ENCODE assay signal across 8 cellular contexts in the genomic region with DNA sequence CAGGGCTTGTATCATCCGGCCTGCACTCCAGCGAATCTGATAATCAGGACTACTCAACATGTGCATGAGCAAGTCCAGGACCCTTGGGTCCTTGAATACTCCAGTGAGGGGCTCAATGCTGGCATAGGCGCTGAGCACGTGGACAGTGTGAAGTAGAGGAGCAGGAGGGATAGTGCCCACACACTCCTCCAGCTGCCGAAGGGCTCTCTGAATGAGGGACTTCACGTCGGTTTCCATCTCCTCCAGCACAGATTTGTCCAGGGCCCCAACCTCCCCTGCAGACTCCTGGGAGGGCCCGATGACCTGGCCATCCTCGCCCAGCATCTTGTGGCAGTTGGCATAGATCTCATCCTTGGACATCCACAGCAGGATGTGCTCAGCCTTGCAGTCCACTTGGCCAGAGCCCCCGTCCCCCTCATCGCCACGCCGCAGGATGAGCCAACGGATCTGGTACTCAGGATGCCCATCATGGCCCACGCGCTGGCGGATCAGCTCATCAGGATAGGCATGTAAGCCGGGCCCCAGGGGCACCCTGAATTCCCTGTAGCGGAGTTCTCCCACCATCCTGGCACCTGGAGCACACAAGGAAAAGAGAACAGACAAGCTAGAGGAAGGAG. TPM values are rescaled to one million over a fixed set of nuclear protein-coding genes. Genes with fewer than 3 reads are reported as not detected.
DNase-seq lines count a peak whose midpoint lies in the region; ATAC-seq and TF ChIP-seq lines count a peak whose summit lies in the region.

No MANE protein-coding gene starts in this region.

- H3K36me3 ChIP-seq in GM23248 (ENCODE audit: low read depth) (peaks cover 16% of the 10 kb centered on the region; the same call in 1 of the 2 replicates), skeletal muscle satellite cell (ENCODE audit: insufficient read depth, low read length) (peaks cover 44% of the 10 kb centered on the region)

- H3K9me2 ChIP-seq in GM23248 (ENCODE audit: insufficient read depth), result no peaks in the 10 kb centered on the region

- WGBS in GM23248 (ENCODE audit: low coverage in 1 of 2, low lambda C conversion rate in 2 of 2, missing lambda C conversion rate in 2 of 2), 2 experiments, result 82 to 83% methylated on average over 19 of the region's 19 CpGs

- H3K9me3 ChIP-seq in GM23248 (ENCODE audit: low read depth), result no peaks in the 10 kb centered on the region
- H3K9me3 ChIP-seq in T-helper 17 cell (ENCODE audit: control insufficient read depth, low read length, poor library complexity, severe bottlenecking), result no peaks in the 10 kb centered on the region
- H3K9me3 ChIP-seq in skeletal muscle satellite cell (replicated peaks; ENCODE audit: low read length), result no peaks in the 10 kb centered on the region

- H3K27ac Mint-ChIP-seq in T-helper 17 cell, result peak overlapping the region; percentile 93

- H3K4me1 Mint-ChIP-seq in T-helper 17 cell, result peaks cover 30% of the 10 kb centered on the region

- DNase-seq in GM23248 (no peak), T-helper 17 cell (no peak), fibroblast of villous mesenchyme (ENCODE audit: low read depth) (no peak), C1 segment of cervical spinal cord (lab: John Stamatoyannopoulos, UW) (no peak), G401 (ENCODE audit: low spot score) (no peak), NCI-H1417 (lab: John Stamatoyannopoulos, UW) (no peak)

- peak overlapping the region; percentile 99 for H3K9ac ChIP-seq in GM23248
- H3K9ac ChIP-seq in skeletal muscle satellite cell (ENCODE audit: low read depth, low read length), result peak overlapping the region; percentile 97

- H3K27ac ChIP-seq in GM23248, result peak overlapping the region; percentile 93

- no peak overlapping the region for H2AFZ ChIP-seq in GM23248

- H3K27me3 Mint-ChIP-seq in T-helper 17 cell, result no peaks in the 10 kb centered on the region

- H3K4me1 ChIP-seq in GM23248 (ENCODE audit: insufficient read depth) (peaks cover 24% of the 10 kb centered on the region), skeletal muscle satellite cell (ENCODE audit: control insufficient read depth, insufficient read depth, low read length) (peaks cover 33% of the 10 kb centered on the region)

- H3K79me2 ChIP-seq in GM23248 (ENCODE audit: insufficient read depth), result peaks cover 42% of the 10 kb centered on the region

- peak overlapping the region; percentile 94 for H3K4me3 Mint-ChIP-seq in T-helper 17 cell

- H3K36me3 Mint-ChIP-seq in T-helper 17 cell (ENCODE audit: low read depth), result peaks cover 8% of the 10 kb centered on the region

- no peaks in the 10 kb centered on the region for H4K20me1 ChIP-seq in GM23248 (ENCODE audit: insufficient read depth)

- ATAC-seq in T-helper 17 cell (no peak), GM21381 (IDR thresholded peaks at IDR 0.05; ENCODE audit: unreplicated experiment) (no peak)

- no peaks in the 10 kb centered on the region for H3F3A ChIP-seq in GM23248 (ENCODE audit: insufficient read depth)

- peak overlapping the region; percentile 93 for H3K4me3 ChIP-seq in GM23248
- peak overlapping the region; percentile 93 for H3K4me3 ChIP-seq in fibroblast of villous mesenchyme (ENCODE audit: low read depth, low read length)
- peak overlapping the region; percentile 80 for H3K4me3 ChIP-seq in skeletal muscle satellite cell (ENCODE audit: low read length)

- H3K4me2 ChIP-seq in GM23248 (ENCODE audit: unreplicated experiment) (peak overlapping the region; percentile 99), skeletal muscle satellite cell (ENCODE audit: low read length) (peak overlapping the region; percentile 96)

- H3K27me3 ChIP-seq in GM23248 (replicated peaks; ENCODE audit: insufficient read depth) (no peaks in the 10 kb centered on the region), skeletal muscle satellite cell (ENCODE audit: control insufficient read depth, insufficient read depth, low read length) (no peaks in the 10 kb centered on the region)

- TF ChIP-seq CTCF in fibroblast of villous mesenchyme (IDR thresholded peaks at IDR 0.05; ENCODE audit: insufficient read depth, low read depth, low read length), result no peak

- in situ Hi-C loops in GM23248 (cut with MboI), result no loop called here
- in situ Hi-C loops in G401 (cut with HindIII; ENCODE audit: low sequenced_read_pairs), result no loop called here

RNA-seq across cellular contexts. Expression of a gene that starts 1.3 kb away (rescaled TPM):
- 50.1 and 54.1 TPM in 2 replicates for total RNA-seq in GM23248 (2014; rRNA removed; shearing (Covaris generic))
- polyA plus RNA-seq in GM23248 (2016; fragmentation: Nextera tagmentation; extraction: Ambion mirVana), result 21.8 and 23.7 TPM in 2 replicates
- total RNA-seq in T-helper 17 cell (10 to 100 TPM in 1 of 2 donors, 1 to 10 TPM in 1; 8.2 to 11.2 TPM), fibroblast of villous mesenchyme (46.1 and 54.8 TPM in 2 replicates)
- total RNA-seq in skeletal muscle satellite cell (2012; rRNA removed), result 29.7 and 36.5 TPM in 2 replicates
- 29.0 and 33.1 TPM in 2 replicates for total RNA-seq in G401 (2014; rRNA removed; shearing (Covaris generic))

RNA-seq across cellular contexts. Expression of a gene that starts 6.9 kb away (rescaled TPM):
- 18.5 and 19.7 TPM in 2 replicates for total RNA-seq in GM23248 (2014; rRNA removed; shearing (Covaris generic))
- 71.9 and 78.0 TPM in 2 replicates for polyA plus RNA-seq in GM23248 (2016; fragmentation: Nextera tagmentation; extraction: Ambion mirVana)
- total RNA-seq in T-helper 17 cell (10 to 100 TPM; 32.3 to 37.5 TPM), fibroblast of villous mesenchyme (20.7 and 23.8 TPM in 2 replicates)
- total RNA-seq in skeletal muscle satellite cell (2012; rRNA removed), result 22.6 and 24.9 TPM in 2 replicates
- 51.0 and 92.2 TPM in 2 replicates for total RNA-seq in G401 (2014; rRNA removed; shearing (Covaris generic))

RNA-seq across cellular contexts. Expression of a gene that starts 7.1 kb away (rescaled TPM):
- 15.0 and 32.2 TPM in 2 replicates for total RNA-seq in GM23248 (2014; rRNA removed; shearing (Covaris generic))
- 10.4 and 10.7 TPM in 2 replicates for polyA plus RNA-seq in GM23248 (2016; fragmentation: Nextera tagmentation; extraction: Ambion mirVana)
- total RNA-seq in T-helper 17 cell (10 to 100 TPM; 25.7 to 41.9 TPM), fibroblast of villous mesenchyme (16.0 and 16.1 TPM in 2 replicates)
- total RNA-seq in skeletal muscle satellite cell (2012; rRNA removed), result 5.1 and 6.1 TPM in 2 replicates
- total RNA-seq in G401 (2014; rRNA removed; shearing (Covaris generic)), result 13.8 and 14.1 TPM in 2 replicates

RNA-seq across cellular contexts. Expression of a gene that starts 23.8 kb away (rescaled TPM):
- total RNA-seq in GM23248 (2014; rRNA removed; shearing (Covaris generic)), result 146 and 162 TPM in 2 replicates
- polyA plus RNA-seq in GM23248 (2016; fragmentation: Nextera tagmentation; extraction: Ambion mirVana), result 110 and 113 TPM in 2 replicates
- total RNA-seq in T-helper 17 cell (1 to 10 TPM in 1 of 2 donors, under 1 TPM in 1; 0.62 to 1.6 TPM), fibroblast of villous mesenchyme (191 and 199 TPM in 2 replicates)
- total RNA-seq in skeletal muscle satellite cell (2012; rRNA removed), result 17.0 and 20.1 TPM in 2 replicates
- 237 and 257 TPM in 2 replicates for total RNA-seq in G401 (2014; rRNA removed; shearing (Covaris generic))

RNA-seq across cellular contexts. Expression of a gene that starts 30.9 kb away (rescaled TPM):
- 45.0 and 58.3 TPM in 2 replicates for total RNA-seq in GM23248 (2014; rRNA removed; shearing (Covaris generic))
- 71.6 and 74.3 TPM in 2 replicates for polyA plus RNA-seq in GM23248 (2016; fragmentation: Nextera tagmentation; extraction: Ambion mirVana)
- total RNA-seq in T-helper 17 cell (10 to 100 TPM; 25.2 to 29.0 TPM), fibroblast of villous mesenchyme (114 and 125 TPM in 2 replicates)
- total RNA-seq in skeletal muscle satellite cell (2012; rRNA removed), result 75.1 and 96.1 TPM in 2 replicates
- 140 and 164 TPM in 2 replicates for total RNA-seq in G401 (2014; rRNA removed; shearing (Covaris generic))
